In genomic region chr1:150156868-150157603, GRCh38 we compare ENCODE assay signal across 1 cellular context.
TF ChIP-seq lines count a peak whose summit lies in the region.

No MANE protein-coding gene starts in this region.

TF ChIP-seq in GM12878, 131 proteins besides CTCF, POLR2A, EP300 and RAD21 (continued from another document):
- TF ChIP-seq IRF4 (IDR thresholded peaks at IDR 0.05; ENCODE audit: low read depth, low read length) = no peak
